16 cellular contexts compared by ENCODE assay signal in the genomic region with DNA sequence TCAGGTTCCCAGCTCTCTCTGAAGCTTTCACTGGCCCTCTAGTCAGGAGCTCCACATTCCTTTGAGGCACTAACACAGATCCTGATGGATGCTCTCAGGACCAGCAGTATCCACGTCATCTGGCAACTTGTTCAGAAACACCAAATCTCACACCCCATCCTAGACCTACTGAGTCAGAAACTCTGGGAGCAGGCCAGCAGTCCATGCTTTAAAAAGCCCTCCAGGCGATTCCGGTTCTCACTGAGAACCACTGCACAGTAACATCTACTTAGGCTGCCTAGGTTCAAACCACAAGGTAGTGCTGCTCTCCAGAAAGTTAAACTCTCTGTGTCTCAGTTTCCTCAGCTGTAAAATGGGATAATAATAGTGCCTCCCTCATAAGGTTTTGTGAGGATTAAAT. TPM values are rescaled to one million over a fixed set of nuclear protein-coding genes. Genes with fewer than 3 reads are reported as not detected.
DNase-seq lines count a peak whose midpoint lies in the region; ATAC-seq and TF ChIP-seq lines count a peak whose summit lies in the region.
"Had no signal": no experiment of that assay in that cellular context is flagged by ENCODE, and none has a peak within 500 bp of the region (broad histone marks: within the 10 kb centered on the region; RNA-seq: fewer than 3 reads in every experiment).

No MANE protein-coding gene starts in this region.

- no peak overlapping the region for H3K27ac Mint-ChIP-seq in GM23338

- peaks cover 5% of the 10 kb centered on the region for H3K36me3 Mint-ChIP-seq in GM23338 (ENCODE audit: low read depth)

- no peaks in the 10 kb centered on the region for H3K4me1 Mint-ChIP-seq in GM23338

- H3K36me3 ChIP-seq in GM23338 (ENCODE audit: insufficient read depth) = no peaks in the 10 kb centered on the region

- TF ChIP-seq CTCF in AG10803 (conservative IDR thresholded peaks at IDR 0.05; ENCODE audit: low read length) (no peak), astrocyte of the spinal cord (IDR thresholded peaks at IDR 0.05; ENCODE audit: low read depth, low read length) (no peak), fibroblast of the aortic adventitia (IDR thresholded peaks at IDR 0.05; ENCODE audit: insufficient read depth, low read length) (no peak), GM23338 (conservative IDR thresholded peaks at IDR 0.05; ENCODE audit: low read depth in 2 of 2) (no peak)

- no peak overlapping the region for H3K4me2 ChIP-seq in GM23338
- H3K4me2 ChIP-seq: PC-9 had no signal

- no peaks in the 10 kb centered on the region for H3F3A ChIP-seq in GM23338 (replicated peaks; ENCODE audit: low read depth)

- ATAC-seq in GM23338 = no peak

- H3K9me3 Mint-ChIP-seq in GM23338 = peaks cover 5% of the 10 kb centered on the region

- H3K9me2 ChIP-seq in GM23338 (ENCODE audit: insufficient read depth) = no peaks in the 10 kb centered on the region

- DNase-seq in AG10803 (ENCODE audit: low read depth) (peak; percentile 3), HT1080 (ENCODE audit: low read depth) (peak; percentile 30), astrocyte of the spinal cord (ENCODE audit: low read depth, low spot score) (peak; percentile 5), fibroblast of the aortic adventitia (ENCODE audit: low read depth) (peak; percentile 42), GM23338 (ENCODE audit: low spot score) (no peak), UCSD-AML1 (lab: John Stamatoyannopoulos, UW; ENCODE audit: unreplicated experiment) (no peak)
- no peak for DNase-seq in activated CD8-positive, alpha-beta memory T cell treated with anti-CD3 and anti-CD28 coated beads, Interleukin-2, amount 50 U/mL, for 48 hours
- DNase-seq in activated CD4-positive, alpha-beta T cell treated with anti-CD3 and anti-CD28 coated beads for 48 hours = no peak
- DNase-seq: COR-L47, H7, NCI-H1436, NCI-H2029, NCI-H2171 treated with DMSO at 0.1 percent for 48 hours, NCI-H748 treated with DMSO at 0.1 percent for 48 hours, PC-9 had no signal

- H3K4me3 ChIP-seq in AG10803 (ENCODE audit: low read length) = no peak overlapping the region
- no peak overlapping the region for H3K4me3 ChIP-seq in astrocyte of the spinal cord (ENCODE audit: low read depth, low read length)
- H3K4me3 ChIP-seq in fibroblast of the aortic adventitia (ENCODE audit: low read depth, low read length) = no peak overlapping the region
- no peak overlapping the region for H3K4me3 ChIP-seq in GM23338
- H3K4me3 ChIP-seq: PC-9 had no signal

- H3K27ac ChIP-seq in GM23338 (ENCODE audit: low read depth) = no peak overlapping the region
- H3K27ac ChIP-seq: PC-9 had no signal

- H3K4me3 Mint-ChIP-seq in GM23338 = no peak overlapping the region

- H3K27me3 ChIP-seq in GM23338 (ENCODE audit: insufficient read depth) = no peaks in the 10 kb centered on the region

- no peak overlapping the region for H2AFZ ChIP-seq in GM23338
- H2AFZ ChIP-seq: PC-9 had no signal

- H3K27me3 Mint-ChIP-seq in GM23338 (ENCODE audit: insufficient read depth, low read depth, poor library complexity) = no peaks in the 10 kb centered on the region

- no peaks in the 10 kb centered on the region for H3K79me2 ChIP-seq in GM23338 (replicated peaks; ENCODE audit: insufficient read depth)

- H4K20me1 ChIP-seq in GM23338 (replicated peaks; ENCODE audit: insufficient read depth) = no peaks in the 10 kb centered on the region

- in situ Hi-C loops in astrocyte of the spinal cord (cut with HindIII; ENCODE audit: low sequenced_read_pairs) = no loop called here

- no peaks in the 10 kb centered on the region for H3K4me1 ChIP-seq in GM23338 (ENCODE audit: insufficient read depth)

TF ChIP-seq in GM23338, 12 proteins besides CTCF, POLR2A, EP300 and RAD21 (continues in another document):
- no peak for TF ChIP-seq CREB1 (CRISPR knock-in tag; IDR thresholded peaks at IDR 0.05; ENCODE audit: low read depth)
- no peak for TF ChIP-seq ZNF331 (CRISPR knock-in tag; IDR thresholded peaks at IDR 0.05; ENCODE audit: low read depth)
- TF ChIP-seq, protein P1, sequence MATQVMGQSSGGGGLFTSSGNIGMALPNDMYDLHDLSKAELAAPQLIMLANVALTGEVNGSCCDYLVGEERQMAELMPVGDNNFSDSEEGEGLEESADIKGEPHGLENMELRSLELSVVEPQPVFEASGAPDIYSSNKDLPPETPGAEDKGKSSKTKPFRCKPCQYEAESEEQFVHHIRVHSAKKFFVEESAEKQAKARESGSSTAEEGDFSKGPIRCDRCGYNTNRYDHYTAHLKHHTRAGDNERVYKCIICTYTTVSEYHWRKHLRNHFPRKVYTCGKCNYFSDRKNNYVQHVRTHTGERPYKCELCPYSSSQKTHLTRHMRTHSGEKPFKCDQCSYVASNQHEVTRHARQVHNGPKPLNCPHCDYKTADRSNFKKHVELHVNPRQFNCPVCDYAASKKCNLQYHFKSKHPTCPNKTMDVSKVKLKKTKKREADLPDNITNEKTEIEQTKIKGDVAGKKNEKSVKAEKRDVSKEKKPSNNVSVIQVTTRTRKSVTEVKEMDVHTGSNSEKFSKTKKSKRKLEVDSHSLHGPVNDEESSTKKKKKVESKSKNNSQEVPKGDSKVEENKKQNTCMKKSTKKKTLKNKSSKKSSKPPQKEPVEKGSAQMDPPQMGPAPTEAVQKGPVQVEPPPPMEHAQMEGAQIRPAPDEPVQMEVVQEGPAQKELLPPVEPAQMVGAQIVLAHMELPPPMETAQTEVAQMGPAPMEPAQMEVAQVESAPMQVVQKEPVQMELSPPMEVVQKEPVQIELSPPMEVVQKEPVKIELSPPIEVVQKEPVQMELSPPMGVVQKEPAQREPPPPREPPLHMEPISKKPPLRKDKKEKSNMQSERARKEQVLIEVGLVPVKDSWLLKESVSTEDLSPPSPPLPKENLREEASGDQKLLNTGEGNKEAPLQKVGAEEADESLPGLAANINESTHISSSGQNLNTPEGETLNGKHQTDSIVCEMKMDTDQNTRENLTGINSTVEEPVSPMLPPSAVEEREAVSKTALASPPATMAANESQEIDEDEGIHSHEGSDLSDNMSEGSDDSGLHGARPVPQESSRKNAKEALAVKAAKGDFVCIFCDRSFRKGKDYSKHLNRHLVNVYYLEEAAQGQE (IDR thresholded peaks at IDR 0.05; ENCODE audit: unreplicated experiment) = no peak
- TF ChIP-seq NANOG (IDR thresholded peaks at IDR 0.05; ENCODE audit: borderline replicate concordance) = no peak
- TF ChIP-seq STAT1 (IDR thresholded peaks at IDR 0.05; ENCODE audit: unreplicated experiment) = no peak
- TF ChIP-seq ZNF114 (CRISPR knock-in tag; IDR thresholded peaks at IDR 0.05) = no peak
- no peak for TF ChIP-seq EZH2 (IDR thresholded peaks at IDR 0.05; ENCODE audit: low read depth, unreplicated experiment)

RNA-seq across cellular contexts. Expression of gene CCDC158, which starts 55.3 kb away (rescaled TPM):
- total RNA-seq in HT1080 (2014; rRNA removed; shearing (Covaris generic)) = not detected in 2 replicates
- not detected in 2 replicates for polyA plus RNA-seq in HT1080 (2015; cell fraction: cytosol; rRNA removed)
- not detected in 2 replicates for polyA plus RNA-seq in HT1080 (2015; cell fraction: nucleus; rRNA removed)
- 0.65 and 0.90 TPM in 2 replicates for total RNA-seq in fibroblast of the aortic adventitia (ENCODE audit: low replicate concordance)
- 0.21 TPM in 1 of 2 replicates, not detected in the other for total RNA-seq in GM23338 (2014; rRNA removed; shearing (Covaris generic))
- polyA plus RNA-seq in GM23338 (2016; fragmentation: Nextera tagmentation; extraction: Ambion mirVana) = 0.27 and 0.40 TPM in 2 replicates
- total RNA-seq: H7, NCI-H460, PC-9 had no signal

RNA-seq across cellular contexts. Expression of gene STBD1, which starts 59.1 kb away (rescaled TPM):
- total RNA-seq in HT1080 (2014; rRNA removed; shearing (Covaris generic)) = 3.5 and 4.7 TPM in 2 replicates
- polyA plus RNA-seq in HT1080 (2015; cell fraction: cytosol; rRNA removed) = 2.6 and 2.8 TPM in 2 replicates
- 0.82 and 1.7 TPM in 2 replicates for polyA plus RNA-seq in HT1080 (2015; cell fraction: nucleus; rRNA removed)
- 3.6 and 5.0 TPM in 2 replicates for total RNA-seq in fibroblast of the aortic adventitia (ENCODE audit: low replicate concordance)
- 2.6 and 3.8 TPM in 2 replicates for total RNA-seq in GM23338 (2014; rRNA removed; shearing (Covaris generic))
- 1.5 and 2.0 TPM in 2 replicates for polyA plus RNA-seq in GM23338 (2016; fragmentation: Nextera tagmentation; extraction: Ambion mirVana)

Comparison
In these comparisons a context has a peak if more than half of its experiments do, and no peak if none do; other contexts are left out.
1. DNase-seq: peak in AG10803 (single experiment), HT1080 (single experiment), astrocyte of the spinal cord (single experiment) and fibroblast of the aortic adventitia (single experiment); none in GM23338 (single experiment), activated CD8-positive, alpha-beta memory T cell treated with anti-CD3 and anti-CD28 coated beads, Interleukin-2, amount 50 U/mL, for 48 hours (single experiment), UCSD-AML1 (single experiment) and activated CD4-positive, alpha-beta T cell treated with anti-CD3 and anti-CD28 coated beads for 48 hours (single experiment).